In genomic region chr1:27526569-27527222, GRCh38 we compare ENCODE assay signal across 8 cellular contexts. TPM values are rescaled to one million over a fixed set of nuclear protein-coding genes. Genes with fewer than 3 reads are reported as not detected.
DNase-seq lines count a peak whose midpoint lies in the region; TF ChIP-seq lines count a peak whose summit lies in the region.

No MANE protein-coding gene starts in this region.

- no peaks in the 10 kb centered on the region for H3K9me3 ChIP-seq in PC-9 (ENCODE audit: insufficient read depth, low read depth)

- CTCF ChIA-PET in PC-9 (lab: Charles Lee): no interaction called here

- no peaks in the 10 kb centered on the region for H3K36me3 ChIP-seq in PC-9 (ENCODE audit: low read depth)

- TSS peak; percentile 11 for BruUV-seq in PC-9 (replicated peaks; lab: Mats Ljungman, UMichigan)

- H3K4me1 ChIP-seq in PC-9 (replicated peaks; ENCODE audit: insufficient read depth): no peaks in the 10 kb centered on the region

- H3K4me3 ChIP-seq in PC-9: no peak overlapping the region
- peak overlapping the region; percentile 25 for H3K4me3 ChIP-seq in epithelial cell of esophagus (ENCODE audit: low read length)
- H3K4me3 ChIP-seq in skin epidermis: no peak overlapping the region

- H3K27ac ChIP-seq in PC-9: no peak overlapping the region
- peak overlapping the region in 18 of 21 experiments; percentile 72 to 95 (median 87) for H3K27ac ChIP-seq in skin epidermis

- DNase-seq in DMS153 (lab: John Stamatoyannopoulos, UW) (peak; percentile 30), DMS153 treated with DMSO at 0.1 percent for 48 hours (lab: John Stamatoyannopoulos, UW; ENCODE audit: unreplicated experiment) (no peak), PC-9 (no peak), epithelial cell of esophagus (ENCODE audit: low read depth) (no peak), T1000 (lab: John Stamatoyannopoulos, UW) (no peak), NK-92 (lab: John Stamatoyannopoulos, UW; ENCODE audit: unreplicated experiment) (no peak), Ammon's horn (ENCODE audit: low spot score) (no peak)

- no peak overlapping the region for H3K4me2 ChIP-seq in PC-9

- no peak overlapping the region for H2AFZ ChIP-seq in PC-9

- no peak for TF ChIP-seq CTCF in PC-9 (conservative IDR thresholded peaks at IDR 0.05)
- TF ChIP-seq CTCF in epithelial cell of esophagus (IDR thresholded peaks at IDR 0.05; ENCODE audit: insufficient read depth, low read depth, low read length, missing control alignments): no peak

- no peaks in the 10 kb centered on the region for H3K27me3 ChIP-seq in PC-9 (ENCODE audit: insufficient read depth, low read depth)

- 0 out of 2 replicates have a peak, but pooled peaks cover 11% of the 10 kb centered on the region for H3F3A ChIP-seq in PC-9 (ENCODE audit: insufficient read depth, low read depth)

- POLR2A ChIA-PET in PC-9 (lab: Charles Lee; ENCODE audit: unreplicated experiment): no interaction called here

- intact Hi-C loops in PC-9 (cut with micrococcal nuclease; ENCODE audit: unreplicated experiment): loop anchor here (5.0 kb wide), 1 partner anchor 34 kb away; the partner anchor contains the start of gene WASF2

- H4K20me1 ChIP-seq in PC-9 (ENCODE audit: insufficient read depth): no peaks in the 10 kb centered on the region

- H3K9me2 ChIP-seq in PC-9 (ENCODE audit: insufficient read depth): no peaks in the 10 kb centered on the region

- no peaks in the 10 kb centered on the region for H3K79me2 ChIP-seq in PC-9 (ENCODE audit: low read depth)

RNA-seq across cellular contexts. Expression of gene WASF2, which starts 36.7 kb away (rescaled TPM):
- 96.5 and 134 TPM in 2 replicates for total RNA-seq in PC-9 (2021)
